In the genomic region with DNA sequence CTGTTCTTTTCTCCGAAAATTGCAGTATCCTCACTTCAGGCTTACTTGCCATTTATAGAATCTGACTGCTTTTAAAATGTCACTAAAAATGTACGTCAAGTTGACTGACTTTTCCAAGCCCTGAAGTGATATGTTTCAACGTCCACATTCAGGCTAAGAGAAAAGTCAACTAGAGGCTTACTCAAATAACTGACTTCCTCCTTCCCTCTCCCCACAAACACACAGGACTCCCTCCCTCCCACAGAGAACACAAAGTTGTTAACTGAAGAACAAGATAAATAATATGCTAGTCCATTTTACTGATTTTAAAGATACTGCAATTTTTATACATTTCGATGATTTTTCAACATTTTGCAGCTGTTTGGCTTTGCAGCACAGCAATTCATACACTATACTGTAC, we compare ENCODE assay signal across 16 cellular contexts. TPM values are rescaled to one million over a fixed set of nuclear protein-coding genes. Genes with fewer than 3 reads are reported as not detected.
A peak's percentile ranks its signal among the peaks of the same experiment; 100 is the strongest.
DNase-seq lines count a peak whose midpoint lies in the region; ATAC-seq, FAIRE-seq and TF ChIP-seq lines count a peak whose summit lies in the region.
"Had no signal": no experiment of that assay in that cellular context is flagged by ENCODE, and none has a peak within 500 bp of the region (broad histone marks: within the 10 kb centered on the region; RNA-seq: fewer than 3 reads in every experiment).

No MANE protein-coding gene starts in this region.

- no peaks in the 10 kb centered on the region for H3K27me3 ChIP-seq in CD4-positive, alpha-beta T cell (ENCODE audit: control insufficient read depth, insufficient read depth, low read length)
- no peaks in the 10 kb centered on the region for H3K27me3 ChIP-seq in GM23338 (ENCODE audit: insufficient read depth)
- H3K27me3 ChIP-seq in naive thymus-derived CD4-positive, alpha-beta T cell (ENCODE audit: control insufficient read depth in 2 of 2, insufficient read depth in 2 of 2, low read length in 2 of 2): no peaks in the 10 kb centered on the region
- H3K27me3 ChIP-seq: BLaER1, hepatocyte, thyroid gland had no signal

- H3K9me3 ChIP-seq in CD4-positive, alpha-beta T cell (ENCODE audit: control insufficient read depth, low read length): no peaks in the 10 kb centered on the region
- no peaks in the 10 kb centered on the region for H3K9me3 ChIP-seq in naive thymus-derived CD4-positive, alpha-beta T cell (ENCODE audit: control insufficient read depth in 2 of 3, low read length in 3 of 3)
- H3K9me3 ChIP-seq: BLaER1, thyroid gland had no signal

- H3K9me2 ChIP-seq in GM23338 (ENCODE audit: insufficient read depth): no peaks in the 10 kb centered on the region

- no peaks in the 10 kb centered on the region for H3K4me1 ChIP-seq in GM23338 (ENCODE audit: insufficient read depth)
- H3K4me1 ChIP-seq in naive thymus-derived CD4-positive, alpha-beta T cell (ENCODE audit: control insufficient read depth in 2 of 2, insufficient read depth in 2 of 2, low read length in 2 of 2): no peaks in the 10 kb centered on the region
- H3K4me1 ChIP-seq: BLaER1 had no signal

- POLR2A ChIA-PET in CD4-positive, alpha-beta T cell (lab: Charles Lee): no interaction called here
- POLR2A ChIA-PET in naive thymus-derived CD4-positive, alpha-beta T cell (lab: Charles Lee): interaction anchor here (0.7 to 0.8 kb wide), 3 partner anchors 15 to 28 kb away, joined by 3 read pairs; no protein-coding TSS in a partner anchor

- no peak for TF ChIP-seq CTCF in CD4-positive, alpha-beta T cell (IDR thresholded peaks at IDR 0.05)
- no peak for TF ChIP-seq CTCF in GM23338 (conservative IDR thresholded peaks at IDR 0.05; ENCODE audit: low read depth in 2 of 2)
- TF ChIP-seq CTCF in VCaP (conservative IDR thresholded peaks at IDR 0.05): no peak

- H3K27ac Mint-ChIP-seq in CD4-positive, alpha-beta T cell: peak overlapping the region; percentile 19
- H3K27ac Mint-ChIP-seq in GM23338: no peak overlapping the region
- peak overlapping the region in 5 of 9 donors; percentile 1 to 57 (median 4) for H3K27ac Mint-ChIP-seq in naive thymus-derived CD4-positive, alpha-beta T cell
- H3K27ac Mint-ChIP-seq: endodermal cell had no signal

- intact Hi-C loops in CD4-positive, alpha-beta T cell (cut with DNase I, micrococcal nuclease): no loop called here
- intact Hi-C loops in naive thymus-derived CD4-positive, alpha-beta T cell (cut with micrococcal nuclease): no loop called here

- peaks cover 10% of the 10 kb centered on the region for H3F3A ChIP-seq in GM23338 (replicated peaks; ENCODE audit: low read depth)

- no peak overlapping the region for H3K4me3 ChIP-seq in GM23338
- H3K4me3 ChIP-seq in naive thymus-derived CD4-positive, alpha-beta T cell (ENCODE audit: low read length): no peak overlapping the region
- H3K4me3 ChIP-seq: BLaER1, hepatocyte, skin epidermis, thyroid gland had no signal

- no peak for ATAC-seq in CD4-positive, alpha-beta T cell (ENCODE audit: poor library complexity)
- no peak for ATAC-seq in GM23338
- no peak for ATAC-seq in naive thymus-derived CD4-positive, alpha-beta T cell
- ATAC-seq: Panc1 had no signal

- no peak overlapping the region for H2AFZ ChIP-seq in GM23338
- H2AFZ ChIP-seq: hepatocyte had no signal

- H3K27ac ChIP-seq in CD4-positive, alpha-beta T cell (ENCODE audit: low read depth, low read length): no peak overlapping the region
- H3K27ac ChIP-seq in GM23338 (ENCODE audit: low read depth) (peak overlapping the region; percentile 26; the same call in 1 of the 2 replicates), VCaP (peak overlapping the region; percentile 26; the same call in 1 of the 2 replicates)
- no peak overlapping the region for H3K27ac ChIP-seq in naive thymus-derived CD4-positive, alpha-beta T cell (ENCODE audit: low read depth, low read length)
- H3K27ac ChIP-seq: BLaER1, hepatocyte, skin epidermis, thyroid gland had no signal

- H3K4me2 ChIP-seq in GM23338: no peak overlapping the region
- H3K4me2 ChIP-seq: BLaER1, hepatocyte had no signal

- H3K27me3 Mint-ChIP-seq in CD4-positive, alpha-beta T cell: no peaks in the 10 kb centered on the region
- peaks cover 5% of the 10 kb centered on the region for H3K27me3 Mint-ChIP-seq in GM23338 (ENCODE audit: insufficient read depth, low read depth, poor library complexity)
- H3K27me3 Mint-ChIP-seq in naive thymus-derived CD4-positive, alpha-beta T cell: no peaks in the 10 kb centered on the region

- H3K4me1 Mint-ChIP-seq in CD4-positive, alpha-beta T cell (ENCODE audit: low read depth): peaks cover 12% of the 10 kb centered on the region
- H3K4me1 Mint-ChIP-seq in GM23338: peaks cover 1% of the 10 kb centered on the region; the same call in 1 of the 3 replicates
- peaks cover 0 to 14% (median 10%) of the 10 kb centered on the region in 7 donors for H3K4me1 Mint-ChIP-seq in naive thymus-derived CD4-positive, alpha-beta T cell
- H3K4me1 Mint-ChIP-seq: endodermal cell had no signal

- H3K36me3 Mint-ChIP-seq in CD4-positive, alpha-beta T cell (ENCODE audit: low read depth): peaks cover 74% of the 10 kb centered on the region
- peaks cover 73% of the 10 kb centered on the region for H3K36me3 Mint-ChIP-seq in GM23338 (ENCODE audit: low read depth)
- H3K36me3 Mint-ChIP-seq in naive thymus-derived CD4-positive, alpha-beta T cell: peaks cover 5 to 50% (median 34%) of the 10 kb centered on the region in 5 donors

- peaks cover 12% of the 10 kb centered on the region for H3K79me2 ChIP-seq in GM23338 (replicated peaks; ENCODE audit: insufficient read depth)

- H3K4me3 Mint-ChIP-seq in CD4-positive, alpha-beta T cell: no peak overlapping the region
- no peak overlapping the region for H3K4me3 Mint-ChIP-seq in GM23338
- no peak overlapping the region for H3K4me3 Mint-ChIP-seq in naive thymus-derived CD4-positive, alpha-beta T cell
- H3K4me3 Mint-ChIP-seq: endodermal cell had no signal

- H3K36me3 ChIP-seq in GM23338 (ENCODE audit: insufficient read depth): peaks cover 54% of the 10 kb centered on the region
- H3K36me3 ChIP-seq in naive thymus-derived CD4-positive, alpha-beta T cell (ENCODE audit: control insufficient read depth in 2 of 3, insufficient read depth in 3 of 3, low read length in 3 of 3): peaks cover 10 to 48% (median 34%) of the 10 kb centered on the region in 3 experiments

- DNase-seq in CD4-positive, alpha-beta T cell: no peak
- DNase-seq in GM23338 (ENCODE audit: low spot score) (no peak), HTR-8/SVneo (ENCODE audit: insufficient read length, low spot score) (no peak), NCI-H526 treated with DMSO at 0.1 percent for 48 hours (lab: John Stamatoyannopoulos, UW) (no peak), urothelium cell line (ENCODE audit: low spot score) (no peak)
- no peak for DNase-seq in naive thymus-derived CD4-positive, alpha-beta T cell
- DNase-seq: endodermal cell; NCI-H2081 treated with DMSO at 0.1 percent for 48 hours; NCI-H69; stimulated activated CD4-positive, alpha-beta T cell treated with anti-CD3 and anti-CD28 coated beads, Interleukin-4, amount 100 ng/mL, for 4 hours; thyroid gland had no signal

- CTCF ChIA-PET in CD4-positive, alpha-beta T cell (lab: Charles Lee): no interaction called here
- CTCF ChIA-PET in naive thymus-derived CD4-positive, alpha-beta T cell (lab: Charles Lee): no interaction called here

- FAIRE-seq in HTR-8/SVneo (lab: Jason Lieb, UNC): no peak
- no peak for FAIRE-seq in urothelium cell line (lab: Jason Lieb, UNC)

- H4K20me1 ChIP-seq in GM23338 (replicated peaks; ENCODE audit: insufficient read depth): peaks cover 24% of the 10 kb centered on the region; the same call in 1 of the 2 replicates

- no peaks in the 10 kb centered on the region for H3K9me3 Mint-ChIP-seq in CD4-positive, alpha-beta T cell
- H3K9me3 Mint-ChIP-seq in GM23338: no peaks in the 10 kb centered on the region
- no peaks in the 10 kb centered on the region for H3K9me3 Mint-ChIP-seq in naive thymus-derived CD4-positive, alpha-beta T cell
- H3K9me3 Mint-ChIP-seq: endodermal cell had no signal

TF ChIP-seq in GM23338, 12 proteins besides CTCF, POLR2A, EP300 and RAD21 (continues in another document):
- TF ChIP-seq, protein P1, sequence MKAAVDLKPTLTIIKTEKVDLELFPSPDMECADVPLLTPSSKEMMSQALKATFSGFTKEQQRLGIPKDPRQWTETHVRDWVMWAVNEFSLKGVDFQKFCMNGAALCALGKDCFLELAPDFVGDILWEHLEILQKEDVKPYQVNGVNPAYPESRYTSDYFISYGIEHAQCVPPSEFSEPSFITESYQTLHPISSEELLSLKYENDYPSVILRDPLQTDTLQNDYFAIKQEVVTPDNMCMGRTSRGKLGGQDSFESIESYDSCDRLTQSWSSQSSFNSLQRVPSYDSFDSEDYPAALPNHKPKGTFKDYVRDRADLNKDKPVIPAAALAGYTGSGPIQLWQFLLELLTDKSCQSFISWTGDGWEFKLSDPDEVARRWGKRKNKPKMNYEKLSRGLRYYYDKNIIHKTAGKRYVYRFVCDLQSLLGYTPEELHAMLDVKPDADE (IDR thresholded peaks at IDR 0.05): no peak

RNA-seq across cellular contexts. Expression of a gene that starts 13.8 kb away (rescaled TPM):
- under 1 TPM; 0.38 to 0.92 TPM for total RNA-seq in CD4-positive, alpha-beta T cell
- 1.7 and 1.8 TPM in 2 replicates for total RNA-seq in GM23338 (2014; rRNA removed; shearing (Covaris generic))
- 2.0 and 3.1 TPM in 2 replicates for polyA plus RNA-seq in GM23338 (2016; fragmentation: Nextera tagmentation; extraction: Ambion mirVana)
- 1 to 10 TPM in 1 of 5 experiments, under 1 TPM in 4; 0.22 to 1.2 (median 0.34) TPM for total RNA-seq in naive thymus-derived CD4-positive, alpha-beta T cell
- polyA plus RNA-seq in naive thymus-derived CD4-positive, alpha-beta T cell: under 1 TPM; 0.18 to 0.48 TPM

RNA-seq across cellular contexts. Expression of a gene that starts 29.1 kb away (rescaled TPM):
- 100 to 1,000 TPM; 319 to 322 TPM for total RNA-seq in CD4-positive, alpha-beta T cell
- total RNA-seq in GM23338 (2014; rRNA removed; shearing (Covaris generic)): 411 and 435 TPM in 2 replicates
- 94.5 and 103 TPM in 2 replicates for polyA plus RNA-seq in GM23338 (2016; fragmentation: Nextera tagmentation; extraction: Ambion mirVana)
- total RNA-seq in naive thymus-derived CD4-positive, alpha-beta T cell: 100 to 1,000 TPM; 161 to 299 (median 167) TPM
- polyA plus RNA-seq in naive thymus-derived CD4-positive, alpha-beta T cell: 100 to 1,000 TPM; 115 TPM

Comparison
In these comparisons a context has a peak if more than half of its experiments do, and no peak if none do; other contexts are left out.
1. H3K27ac ChIP-seq: peak in GM23338 (single experiment) and VCaP (single experiment); none in CD4-positive, alpha-beta T cell (single experiment) and naive thymus-derived CD4-positive, alpha-beta T cell (single experiment).